18 cellular contexts compared by ENCODE assay signal in the genomic region with DNA sequence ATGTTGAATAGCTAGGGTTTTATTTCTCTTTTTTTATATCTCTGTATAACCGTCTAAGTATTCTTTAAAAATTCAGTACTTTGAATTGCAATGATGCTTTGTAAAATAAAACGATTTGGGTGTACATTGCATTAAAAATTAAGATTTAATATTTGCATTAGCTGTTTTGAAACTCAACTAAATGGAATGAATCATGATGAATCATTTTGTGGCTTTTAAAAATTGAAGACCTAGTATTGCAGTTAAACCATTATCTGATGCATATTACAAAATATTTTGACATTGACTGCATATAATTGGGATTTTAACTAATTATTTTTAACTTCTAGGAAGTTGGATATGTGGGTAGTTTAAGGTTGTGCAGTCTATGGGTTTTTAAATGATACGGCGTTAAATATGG.
"Had no signal": no experiment of that assay in that cellular context is flagged by ENCODE, and none has a peak within 500 bp of the region (broad histone marks: within the 10 kb centered on the region; RNA-seq: fewer than 3 reads in every experiment).

No MANE protein-coding gene starts in this region.

- H3K4me1 Mint-ChIP-seq: nephron had no signal

- H3K36me3 ChIP-seq: ascending aorta, esophagus muscularis mucosa, right atrium auricular region had no signal

- H3K27ac Mint-ChIP-seq: activated T-helper 1 cell treated with anti-CD3 and anti-CD28 coated beads, Interleukin-12 subunit alpha, Interleukin-12 subunit beta, Interleukin-2, Interleukin-4 antibody, amounts not matched to agents 30 ng/mL and 10 ng/mL and 1 ng/mL, durations not matched to agents 14 hours and 24 hours and 36 hours; nephron; progenitor cell of endocrine pancreas had no signal

- H3K4me3 Mint-ChIP-seq: activated T-helper 1 cell treated with anti-CD3 and anti-CD28 coated beads, Interleukin-12 subunit alpha, Interleukin-12 subunit beta, Interleukin-2, Interleukin-4 antibody, amounts not matched to agents 30 ng/mL and 10 ng/mL and 1 ng/mL, durations not matched to agents 14 hours and 24 hours and 36 hours; nephron had no signal

- H3K9me3 Mint-ChIP-seq: activated T-helper 1 cell treated with anti-CD3 and anti-CD28 coated beads, Interleukin-12 subunit alpha, Interleukin-12 subunit beta, Interleukin-2, Interleukin-4 antibody, amounts not matched to agents 30 ng/mL and 10 ng/mL and 1 ng/mL, durations not matched to agents 14 hours and 24 hours and 36 hours; nephron had no signal

- H3K27me3 ChIP-seq: ascending aorta, dorsolateral prefrontal cortex, esophagus muscularis mucosa, right atrium auricular region had no signal

- H3K27me3 Mint-ChIP-seq: progenitor cell of endocrine pancreas had no signal

- H3K4me1 ChIP-seq: ascending aorta, esophagus muscularis mucosa, right atrium auricular region had no signal

- H3K4me3 ChIP-seq: ascending aorta, dorsolateral prefrontal cortex, esophagus muscularis mucosa, right atrium auricular region, skin epidermis had no signal

- H3K27ac ChIP-seq: ascending aorta, dorsolateral prefrontal cortex, esophagus muscularis mucosa, right atrium auricular region, skin epidermis had no signal

- H3K9me3 ChIP-seq: ascending aorta, esophagus muscularis mucosa, right atrium auricular region had no signal

- DNase-seq: activated CD4-positive, CD25-positive, alpha-beta regulatory T cell treated with anti-CD3 and anti-CD28 coated beads, Interleukin-2, amount 50 U/mL, for 72 hours; activated naive CD4-positive, alpha-beta T cell treated with Interleukin-2 at 50 U/mL for 16 hours; dorsolateral prefrontal cortex; occipital lobe; stimulated activated CD4-positive, alpha-beta T cell treated with anti-CD3 and anti-CD28 coated beads, Interleukin-15, amount 100 ng/mL, for 24 hours; stimulated activated CD4-positive, alpha-beta T cell treated with anti-CD3 and anti-CD28 coated beads, Interleukin-4, amount 100 ng/mL, for 1 hour; stimulated activated naive CD4-positive, alpha-beta T cell; substantia nigra; T-helper 1 cell; T1000; trophoblast cell had no signal
